ENCODE assay signal across 13 cellular contexts in the genomic region with DNA sequence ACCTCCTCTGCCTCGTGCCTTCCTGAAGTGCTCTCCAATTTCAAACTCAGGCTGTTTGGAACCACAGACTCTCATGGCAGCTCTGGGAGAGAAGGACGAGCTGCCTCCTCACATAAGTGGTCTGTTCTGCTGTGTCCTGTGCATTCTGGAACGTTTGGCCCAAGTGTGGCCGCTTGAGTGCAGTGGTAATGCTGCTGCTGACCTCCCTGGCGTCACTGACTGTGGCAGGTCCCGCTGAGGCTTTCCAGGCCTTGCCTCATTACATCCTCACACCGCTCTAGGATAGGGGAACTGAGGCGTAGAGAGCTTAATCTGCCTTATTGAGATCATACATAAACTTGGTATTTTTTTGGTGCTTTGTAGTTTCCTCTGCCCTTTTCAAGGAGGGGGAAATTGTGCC.
"Had no signal": no experiment of that assay in that cellular context is flagged by ENCODE, and none has a peak within 500 bp of the region (broad histone marks: within the 10 kb centered on the region; RNA-seq: fewer than 3 reads in every experiment).

No MANE protein-coding gene starts in this region.

- H3K27me3 ChIP-seq: gastrocnemius medialis had no signal

- H3K36me3 ChIP-seq: gastrocnemius medialis, lower lobe of right lung had no signal

- DNase-seq: activated CD4-positive, alpha-beta T cell treated with anti-CD3 and anti-CD28 coated beads, Interleukin-2, amount 50 U/mL, for 1 hour; activated naive CD4-positive, alpha-beta T cell treated with Interleukin-2 at 50 U/mL for 16 hours; activated T-cell treated with anti-CD3 and anti-CD28 coated beads for 4 hours; anterior cingulate cortex; endodermal cell; gastrocnemius medialis; lower lobe of right lung; mucosa of descending colon; natural killer cell; small intestine; stimulated activated naive CD8-positive, alpha-beta T cell treated with anti-CD3 and anti-CD28 coated beads, Interleukin-15, Interleukin-2, amounts not matched to agents 100 U/mL and 50 U/mL, for 24 hours; SW 1271 had no signal

- H3K9me3 ChIP-seq: gastrocnemius medialis, lower lobe of right lung, mucosa of descending colon had no signal

- H3K4me1 ChIP-seq: gastrocnemius medialis, lower lobe of right lung had no signal

- H3K4me3 ChIP-seq: gastrocnemius medialis, lower lobe of right lung, mucosa of descending colon had no signal

- H3K27ac ChIP-seq: gastrocnemius medialis, lower lobe of right lung had no signal

- ATAC-seq: activated T-helper 17 cell treated with anti-CD3 and anti-CD28 coated beads, Interleukin-2, amount 50 U/mL, for 72 hours; gastrocnemius medialis; mucosa of descending colon; natural killer cell; stimulated activated naive CD8-positive, alpha-beta T cell treated with anti-CD3 and anti-CD28 coated beads, Interleukin-15, Interleukin-2, amounts not matched to agents 100 U/mL and 50 U/mL, for 24 hours had no signal
